9 cellular contexts compared by ENCODE assay signal in genomic region chrX:38627683-38628082, GRCh38.
DNase-seq lines count a peak whose midpoint lies in the region; ATAC-seq and TF ChIP-seq lines count a peak whose summit lies in the region.
"Had no signal": no experiment of that assay in that cellular context is flagged by ENCODE, and none has a peak within 500 bp of the region (broad histone marks: within the 10 kb centered on the region; RNA-seq: fewer than 3 reads in every experiment).

No MANE protein-coding gene starts in this region.

- no peak overlapping the region for H3K4me3 ChIP-seq in fibroblast of mammary gland (ENCODE audit: control insufficient read depth, low read depth, low read length)

- DNase-seq in COLO668 (lab: John Stamatoyannopoulos, UW; ENCODE audit: unreplicated experiment) (peak; percentile 14), SK-MEL-5 (ENCODE audit: low read depth, low spot score) (peak; percentile 65), fibroblast of mammary gland (ENCODE audit: low read depth) (peak; percentile 36), NCI-H2196 treated with DMSO at 0.1 percent for 48 hours (lab: John Stamatoyannopoulos, UW; ENCODE audit: unreplicated experiment) (no peak)
- DNase-seq in stimulated activated naive CD8-positive, alpha-beta T cell treated with anti-CD3 and anti-CD28 coated beads, Interleukin-15, Interleukin-2, amounts not matched to agents 100 U/mL and 50 U/mL, for 24 hours, result peak; percentile 5
- DNase-seq: right cardiac atrium had no signal

- ATAC-seq in GM18870 (IDR thresholded peaks at IDR 0.05; ENCODE audit: unreplicated experiment) (peak; percentile 70), HG03159 (IDR thresholded peaks at IDR 0.05; ENCODE audit: unreplicated experiment) (peak; percentile 95), HG03045 (IDR thresholded peaks at IDR 0.05; ENCODE audit: unreplicated experiment) (no peak)
- peak; percentile 57 for ATAC-seq in stimulated activated naive CD8-positive, alpha-beta T cell treated with anti-CD3 and anti-CD28 coated beads, Interleukin-15, Interleukin-2, amounts not matched to agents 100 U/mL and 50 U/mL, for 24 hours

- in situ Hi-C loops in SK-MEL-5 (cut with HindIII; ENCODE audit: low pct_unique_long_range_greater_than_20kb, low sequenced_read_pairs), result no loop called here

- peak; percentile 63 for TF ChIP-seq CTCF in fibroblast of mammary gland (conservative IDR thresholded peaks at IDR 0.05; ENCODE audit: control insufficient read depth, insufficient read depth, low read depth, low read length)
